ENCODE assay signal across 8 cellular contexts in genomic region chr2:45567974-45568789, GRCh38. TPM values are rescaled to one million over a fixed set of nuclear protein-coding genes. Genes with fewer than 3 reads are reported as not detected.
A peak's percentile ranks its signal among the peaks of the same experiment; 100 is the strongest.
DNase-seq lines count a peak whose midpoint lies in the region; ATAC-seq and TF ChIP-seq lines count a peak whose summit lies in the region.

No MANE protein-coding gene starts in this region.

- 59 to 73% (median 67%) methylated on average over 5 of the region's 5 CpGs for WGBS in psoas muscle, 3 donors
- WGBS in lower leg skin, 2 donors, result 66 to 72% methylated on average over 5 of the region's 5 CpGs

- TF ChIP-seq POLR2A in lower leg skin (IDR thresholded peaks at IDR 0.05), result no peak

- H3K27ac ChIP-seq in epithelial cell of prostate (peak overlapping the region; percentile 62), psoas muscle (no peak overlapping the region)

- H3K4me1 ChIP-seq in psoas muscle, result no peaks in the 10 kb centered on the region

- intact Hi-C loops in psoas muscle (cut with DNase I), result no loop called here
- intact Hi-C loops in lower leg skin (cut with DNase I; ENCODE audit: low total_unique reads), result no loop called here

- H3K36me3 ChIP-seq in psoas muscle (ENCODE audit: insufficient read depth in 1 of 2, low read depth in 1 of 2), result peaks cover 0 to 19% of the 10 kb centered on the region in 2 donors

- DNase-seq in NOMO-1 (lab: John Stamatoyannopoulos, UW; ENCODE audit: unreplicated experiment in 2 of 2), result peak; percentile 80 to 98
- no peak for DNase-seq in epithelial cell of prostate (ENCODE audit: low read depth, low spot score)
- DNase-seq in psoas muscle, result no peak
- no peak for DNase-seq in 8988T
- DNase-seq in NCI-H128 (lab: John Stamatoyannopoulos, UW; ENCODE audit: unreplicated experiment), result no peak
- DNase-seq in lower leg skin (ENCODE audit: low spot score in 2 of 2), result no peak

- peak overlapping the region; percentile 31 for H3K4me3 ChIP-seq in psoas muscle
- H3K4me3 ChIP-seq in lower leg skin (ENCODE audit: low read depth, poor library complexity, severe bottlenecking), result no peak overlapping the region

- H3K27me3 ChIP-seq in psoas muscle (ENCODE audit: insufficient read depth in 3 of 3, low read length in 2 of 3), result no peaks in the 10 kb centered on the region

- H3K9me3 ChIP-seq in psoas muscle, result no peaks in the 10 kb centered on the region

- ATAC-seq in GM18907 (IDR thresholded peaks at IDR 0.05; ENCODE audit: unreplicated experiment) (peak; percentile 89), HG02763 (IDR thresholded peaks at IDR 0.05; ENCODE audit: unreplicated experiment) (peak; percentile 91), psoas muscle (peak in 1 of 4 donors; percentile 55)

- TF ChIP-seq CTCF in psoas muscle (IDR thresholded peaks at IDR 0.05) (no peak), lower leg skin (IDR thresholded peaks at IDR 0.05) (no peak)

RNA-seq across cellular contexts. Expression of gene SRBD1, which starts 42.9 kb away (rescaled TPM):
- total RNA-seq in psoas muscle (1 to 10 TPM; 4.0 to 6.4 (median 4.9) TPM), lower leg skin (10 to 100 TPM in 2 of 4 donors, 1 to 10 TPM in 2; 7.2 to 12.9 (median 9.9) TPM)
- polyA plus RNA-seq in psoas muscle, result 1 to 10 TPM; 2.3 to 3.0 (median 3.0) TPM

Comparison
In these comparisons a context has a peak if more than half of its experiments do, and no peak if none do; other contexts are left out.
1. DNase-seq: peak in NOMO-1 (2 of 2); none in epithelial cell of prostate (single experiment), psoas muscle (0 of 2), 8988T (single experiment), NCI-H128 (single experiment) and lower leg skin (0 of 2).